ENCODE assay signal across 20 cellular contexts in the genomic region with DNA sequence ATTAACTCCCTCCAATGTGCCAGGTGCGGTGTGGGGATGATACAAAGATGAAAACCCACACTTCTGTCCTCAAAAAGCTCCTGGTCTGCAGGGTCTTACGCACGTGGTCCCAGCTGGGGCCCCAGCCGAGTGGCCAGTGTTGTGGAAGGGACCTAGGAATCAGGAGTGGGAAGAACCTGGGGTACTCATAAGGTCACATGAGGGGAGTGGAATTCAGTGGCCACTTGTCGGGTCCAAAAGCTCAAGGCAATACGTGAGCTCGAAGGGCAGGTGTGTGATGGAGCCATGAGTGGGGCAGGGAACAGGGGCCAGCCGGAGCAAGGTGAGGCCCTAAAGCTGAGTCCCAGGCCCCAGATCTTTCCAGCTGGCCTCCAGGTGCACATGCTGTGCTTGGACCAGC.
"Had no signal": no experiment of that assay in that cellular context is flagged by ENCODE, and none has a peak within 500 bp of the region (broad histone marks: within the 10 kb centered on the region; RNA-seq: fewer than 3 reads in every experiment).

No MANE protein-coding gene starts in this region.

- H3K9me3 ChIP-seq: gastrocnemius medialis, lower lobe of right lung, neutrophil, psoas muscle, suprapubic skin, thyroid gland, uterus had no signal

- H3K27ac Mint-ChIP-seq: dendritic cell treated with granulocyte-macrophage colony-stimulating factor and Interleukin-4, amounts not matched to agents 40 ng/mL and 50 ng/mL, for 4 days; effector memory CD8-positive, alpha-beta T cell; memory B cell; natural killer cell treated with Interleukin-12 subunit alpha and Interleukin-12 subunit beta and Interleukin-15 and Interleukin-18, amount 100 ng/mL, for 72 hours; type B pancreatic cell had no signal

- H3K27me3 ChIP-seq: esophagus muscularis mucosa, gastrocnemius medialis, neutrophil, suprapubic skin, thyroid gland, uterus had no signal

- H3K27me3 Mint-ChIP-seq: effector memory CD8-positive, alpha-beta T cell; type B pancreatic cell had no signal

- H3K4me3 Mint-ChIP-seq: dendritic cell treated with granulocyte-macrophage colony-stimulating factor and Interleukin-4, amounts not matched to agents 40 ng/mL and 50 ng/mL, for 4 days; effector memory CD8-positive, alpha-beta T cell; memory B cell; natural killer cell treated with Interleukin-12 subunit alpha and Interleukin-12 subunit beta and Interleukin-15 and Interleukin-18, amount 100 ng/mL, for 72 hours; type B pancreatic cell had no signal

- H3K36me3 Mint-ChIP-seq: memory B cell; natural killer cell treated with Interleukin-12 subunit alpha and Interleukin-12 subunit beta and Interleukin-15 and Interleukin-18, amount 100 ng/mL, for 72 hours had no signal

- H3K4me3 ChIP-seq: esophagus muscularis mucosa, gastrocnemius medialis, left ventricle myocardium inferior, lower lobe of right lung, psoas muscle, suprapubic skin, thyroid gland, uterus had no signal

- H3K4me1 Mint-ChIP-seq: memory B cell had no signal

- H3K36me3 ChIP-seq: gastrocnemius medialis, left ventricle myocardium inferior, lower lobe of right lung, neutrophil, suprapubic skin, thyroid gland, uterus had no signal

- ATAC-seq: effector memory CD8-positive, alpha-beta T cell; gastrocnemius medialis; lower lobe of right lung; natural killer cell treated with Interleukin-12 subunit alpha and Interleukin-12 subunit beta and Interleukin-15 and Interleukin-18, amount 100 ng/mL, for 72 hours; sciatic nerve had no signal

- H3K4me1 ChIP-seq: esophagus muscularis mucosa, gastrocnemius medialis, left ventricle myocardium inferior, lower lobe of right lung, psoas muscle, thyroid gland, uterus had no signal

- H3K27ac ChIP-seq: epithelial cell of prostate, esophagus muscularis mucosa, gastrocnemius medialis, left ventricle myocardium inferior, lower lobe of right lung, neutrophil, psoas muscle, suprapubic skin, thyroid gland, uterus had no signal

- DNase-seq: effector memory CD8-positive, alpha-beta T cell; left ventricle myocardium inferior; lower lobe of right lung; midbrain; retina; stimulated activated CD4-positive, alpha-beta T cell treated with anti-CD3 and anti-CD28 coated beads, Interleukin-2, amount 100 ng/mL, for 24 hours; stimulated activated naive CD4-positive, alpha-beta T cell treated with Interleukin-2 at 50 U/mL for 16 hours; thyroid gland had no signal

- H3K9me3 Mint-ChIP-seq: dendritic cell treated with granulocyte-macrophage colony-stimulating factor and Interleukin-4, amounts not matched to agents 40 ng/mL and 50 ng/mL, for 4 days; natural killer cell treated with Interleukin-12 subunit alpha and Interleukin-12 subunit beta and Interleukin-15 and Interleukin-18, amount 100 ng/mL, for 72 hours had no signal
